In the genomic region with DNA sequence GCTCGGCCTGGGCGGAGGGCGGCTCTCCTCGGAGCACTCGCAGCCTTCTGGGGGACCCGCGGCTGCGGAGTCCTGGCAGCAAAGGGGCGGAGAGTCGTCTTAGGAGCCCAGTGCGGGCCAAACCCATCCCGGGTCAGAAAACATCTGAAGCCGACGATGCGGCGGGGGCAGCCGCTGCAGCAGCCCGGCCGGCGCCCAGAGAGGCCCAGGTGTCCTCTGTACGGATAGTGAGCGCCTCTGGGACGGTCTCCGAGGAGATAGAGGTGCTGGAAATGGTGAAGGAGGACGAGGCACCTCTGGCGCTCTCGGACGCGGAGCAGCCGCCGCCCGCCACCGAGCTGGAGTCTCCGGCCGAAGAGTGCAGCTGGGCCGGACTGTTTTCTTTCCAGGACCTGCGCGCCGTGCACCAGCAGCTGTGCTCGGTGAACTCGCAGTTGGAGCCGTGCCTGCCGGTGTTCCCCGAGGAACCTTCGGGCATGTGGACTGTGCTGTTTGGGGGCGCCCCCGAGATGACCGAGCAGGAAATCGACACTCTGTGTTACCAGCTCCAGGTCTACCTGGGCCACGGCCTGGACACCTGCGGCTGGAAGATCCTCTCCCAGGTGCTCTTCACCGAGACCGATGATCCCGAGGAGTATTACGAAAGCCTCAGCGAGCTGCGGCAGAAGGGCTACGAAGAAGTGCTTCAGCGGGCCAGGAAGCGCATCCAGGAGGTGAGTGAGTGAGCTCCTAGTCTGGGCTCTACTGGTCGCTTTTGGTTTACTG, we compare ENCODE assay signal across 1 cellular context.
TF ChIP-seq lines count a peak whose summit lies in the region.

No MANE protein-coding gene starts in this region.

TF ChIP-seq in GM23338, 12 proteins besides CTCF, POLR2A, EP300 and RAD21 (continued from another document):
- TF ChIP-seq ZNF462 (CRISPR knock-in tag; IDR thresholded peaks at IDR 0.05) = no peak
- no peak; the same call in 1 of the 2 replicates for TF ChIP-seq POLR2AphosphoS5 (IDR thresholded peaks at IDR 0.05; ENCODE audit: low read depth)
- TF ChIP-seq REST (IDR thresholded peaks at IDR 0.05; ENCODE audit: unreplicated experiment) = no peak
- TF ChIP-seq EZH2 (IDR thresholded peaks at IDR 0.05; ENCODE audit: low read depth, unreplicated experiment) = no peak
- TF ChIP-seq ZNF331 (CRISPR knock-in tag; IDR thresholded peaks at IDR 0.05; ENCODE audit: low read depth) = no peak
- TF ChIP-seq STAT1 (IDR thresholded peaks at IDR 0.05; ENCODE audit: unreplicated experiment) = no peak
- TF ChIP-seq JUNB (IDR thresholded peaks at IDR 0.05; ENCODE audit: unreplicated experiment) = no peak
- TF ChIP-seq, protein P1, sequence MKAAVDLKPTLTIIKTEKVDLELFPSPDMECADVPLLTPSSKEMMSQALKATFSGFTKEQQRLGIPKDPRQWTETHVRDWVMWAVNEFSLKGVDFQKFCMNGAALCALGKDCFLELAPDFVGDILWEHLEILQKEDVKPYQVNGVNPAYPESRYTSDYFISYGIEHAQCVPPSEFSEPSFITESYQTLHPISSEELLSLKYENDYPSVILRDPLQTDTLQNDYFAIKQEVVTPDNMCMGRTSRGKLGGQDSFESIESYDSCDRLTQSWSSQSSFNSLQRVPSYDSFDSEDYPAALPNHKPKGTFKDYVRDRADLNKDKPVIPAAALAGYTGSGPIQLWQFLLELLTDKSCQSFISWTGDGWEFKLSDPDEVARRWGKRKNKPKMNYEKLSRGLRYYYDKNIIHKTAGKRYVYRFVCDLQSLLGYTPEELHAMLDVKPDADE (IDR thresholded peaks at IDR 0.05) = no peak
- no peak for TF ChIP-seq NANOG (IDR thresholded peaks at IDR 0.05; ENCODE audit: borderline replicate concordance)
- no peak for TF ChIP-seq CREB1 (CRISPR knock-in tag; IDR thresholded peaks at IDR 0.05; ENCODE audit: low read depth)
